Comparison of ENCODE assay signal across 23 cellular contexts in the genomic region with DNA sequence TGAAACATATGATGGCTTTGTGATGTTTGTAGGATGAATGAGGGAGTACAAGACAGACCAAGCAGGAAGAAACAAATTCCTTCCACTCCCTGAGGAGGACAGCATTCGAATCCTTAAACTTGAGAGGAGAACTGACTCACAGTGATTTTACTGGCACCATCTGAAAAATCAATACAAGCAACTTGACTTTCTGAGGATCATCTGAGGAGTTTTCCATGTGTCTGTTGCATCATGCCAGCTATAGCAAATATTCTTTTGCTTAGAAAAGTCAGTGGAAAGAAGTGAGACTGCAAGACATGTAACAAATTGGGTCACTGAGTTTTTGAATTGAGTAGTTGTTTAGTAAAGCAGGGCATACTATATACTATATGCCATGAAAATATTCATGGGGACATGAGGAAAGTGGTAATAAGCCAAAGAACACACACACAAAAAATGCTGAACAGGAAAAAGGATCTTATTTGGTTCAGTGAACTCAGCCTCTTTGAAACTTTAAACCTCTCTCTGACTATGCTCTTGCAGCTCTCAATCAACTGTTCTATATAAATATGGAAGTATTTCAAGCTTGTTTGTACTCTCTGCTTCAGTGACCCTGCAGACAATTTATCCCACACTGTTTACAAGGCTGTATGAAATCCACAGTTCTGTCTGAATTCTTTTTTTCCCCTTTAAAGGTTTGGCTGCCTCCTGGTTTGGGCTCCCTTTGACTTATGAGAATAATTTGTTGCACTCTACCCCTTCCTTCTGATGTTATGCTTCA. TPM values are rescaled to one million over a fixed set of nuclear protein-coding genes. Genes with fewer than 3 reads are reported as not detected.
DNase-seq lines count a peak whose midpoint lies in the region; ATAC-seq and TF ChIP-seq lines count a peak whose summit lies in the region.
"Had no signal": no experiment of that assay in that cellular context is flagged by ENCODE, and none has a peak within 500 bp of the region (broad histone marks: within the 10 kb centered on the region; RNA-seq: fewer than 3 reads in every experiment).

No MANE protein-coding gene starts in this region.

- H3K27ac Mint-ChIP-seq in nephron (peak overlapping the region; percentile 83 to 87 (median 84)), immature natural killer cell (no peak overlapping the region)
- H3K27ac Mint-ChIP-seq: CD4-positive, CD25-positive, alpha-beta regulatory T cell had no signal

- H3K27me3 Mint-ChIP-seq in nephron (ENCODE audit: low read depth) (no peaks in the 10 kb centered on the region), immature natural killer cell (ENCODE audit: low read depth in 3 of 3) (peaks cover 0 to 3% (median 0%) of the 10 kb centered on the region in 3 donors)

- ATAC-seq in lower lobe of right lung, result no peak
- ATAC-seq: Panc1 had no signal

- H3K4me3 Mint-ChIP-seq in nephron, result no peak overlapping the region
- H3K4me3 Mint-ChIP-seq in immature natural killer cell, result no peak overlapping the region
- H3K4me3 Mint-ChIP-seq: CD4-positive, CD25-positive, alpha-beta regulatory T cell had no signal

- POLR2A ChIA-PET in A673 (lab: Charles Lee; ENCODE audit: low non-redundant PET), result no interaction called here

- intact Hi-C loops in A673 (cut with micrococcal nuclease; ENCODE audit: unreplicated experiment) (no loop called here), lower lobe of right lung (cut with DNase I) (no loop called here)

- H3K36me3 Mint-ChIP-seq in nephron (ENCODE audit: low read depth), result no peaks in the 10 kb centered on the region
- H3K36me3 Mint-ChIP-seq in immature natural killer cell, result no peaks in the 10 kb centered on the region
- H3K36me3 Mint-ChIP-seq: CD4-positive, CD25-positive, alpha-beta regulatory T cell had no signal

- H3K4me1 ChIP-seq in A673 (ENCODE audit: insufficient read depth, low read length, poor library complexity, severe bottlenecking), result peaks cover 38% of the 10 kb centered on the region
- H3K4me1 ChIP-seq in lower lobe of right lung, result no peaks in the 10 kb centered on the region
- H3K4me1 ChIP-seq: Caco-2 had no signal

- H3K9me3 Mint-ChIP-seq in nephron (no peaks in the 10 kb centered on the region), immature natural killer cell (peaks cover 0 to 4% (median 0%) of the 10 kb centered on the region in 6 donors)

- H3K27me3 ChIP-seq in A673 (replicated peaks; ENCODE audit: insufficient read depth, low read depth, low read length, poor library complexity) (no peaks in the 10 kb centered on the region), lower lobe of right lung (ENCODE audit: low read depth) (no peaks in the 10 kb centered on the region)

- H3K4me1 Mint-ChIP-seq in nephron (peaks cover 49% of the 10 kb centered on the region), immature natural killer cell (no peaks in the 10 kb centered on the region)
- H3K4me1 Mint-ChIP-seq: CD4-positive, CD25-positive, alpha-beta regulatory T cell had no signal

- DNase-seq in A673 (ENCODE audit: low spot score) (peak; percentile 45), DMS79 (lab: John Stamatoyannopoulos, UW) (peak; percentile 26), astrocyte of the hippocampus (ENCODE audit: low read depth, low spot score) (peak; percentile 44), lower lobe of right lung (no peak), caudate nucleus (lab: John Stamatoyannopoulos, UW) (no peak), immature natural killer cell (no peak)
- no peak for DNase-seq in activated CD4-positive, CD25-positive, alpha-beta regulatory T cell treated with anti-CD3 and anti-CD28 coated beads, Interleukin-2, amount 50 U/mL, for 72 hours
- DNase-seq: Caco-2; CD4-positive, CD25-positive, alpha-beta regulatory T cell; GM23248; HCEC 1CT; IMR-90; NCI-H1105 treated with DMSO at 0.1 percent for 48 hours; NCI-H1694 treated with DMSO at 0.1 percent for 48 hours; NCI-H2171; NCI-H446; NCI-H748 treated with DMSO at 0.1 percent for 48 hours had no signal

- CTCF ChIA-PET in A673 (lab: Charles Lee), result no interaction called here

- no peak for TF ChIP-seq CTCF in A673 (conservative IDR thresholded peaks at IDR 0.05; ENCODE audit: low read depth, low read length)
- TF ChIP-seq CTCF in nephron (IDR thresholded peaks at IDR 0.05; ENCODE audit: unreplicated experiment in 3 of 3), result no peak
- no peak for TF ChIP-seq CTCF in lower lobe of right lung (IDR thresholded peaks at IDR 0.05)

- no peaks in the 10 kb centered on the region for H3K9me3 ChIP-seq in A673 (ENCODE audit: low read depth, low read length, poor library complexity, severe bottlenecking)
- H3K9me3 ChIP-seq in lower lobe of right lung, result no peaks in the 10 kb centered on the region
- H3K9me3 ChIP-seq: Caco-2 had no signal

- H3K27ac ChIP-seq in A673 (ENCODE audit: low read depth, low read length, poor library complexity, severe bottlenecking) (peak overlapping the region; percentile 71), lower lobe of right lung (no peak overlapping the region), caudate nucleus (ENCODE audit: low read depth, low read length) (no peak overlapping the region)
- H3K27ac ChIP-seq: GM23248 had no signal

- no peak overlapping the region for H3K4me3 ChIP-seq in A673 (ENCODE audit: low read depth, low read length, poor library complexity, severe bottlenecking)
- no peak overlapping the region for H3K4me3 ChIP-seq in lower lobe of right lung
- H3K4me3 ChIP-seq: GM23248 had no signal

- BruUV-seq in A673 (replicated peaks; lab: Mats Ljungman, UMichigan), result no TSS peak

- H3K36me3 ChIP-seq in A673 (ENCODE audit: insufficient read depth, low read length, poor library complexity, severe bottlenecking) (no peaks in the 10 kb centered on the region), lower lobe of right lung (no peaks in the 10 kb centered on the region)

RNA-seq across cellular contexts. Expression of gene SERTM1, which starts 35.5 kb away (rescaled TPM):
- total RNA-seq in A673 (2021) (42.9 and 53.5 TPM in 2 replicates), lower lobe of right lung (5.0 TPM)
- not detected for polyA plus RNA-seq in immature natural killer cell
- total RNA-seq: Caco-2; CD4-positive, CD25-positive, alpha-beta regulatory T cell; G401; GM23248; HT-29; IMR-90; LHCN-M2; SK-MEL-5 had no signal
- polyA plus RNA-seq: CD4-positive, CD25-positive, alpha-beta regulatory T cell; GM23248; IMR-90 had no signal

Comparison
In these comparisons a context has a peak if more than half of its experiments do, and no peak if none do; other contexts are left out.
1. DNase-seq: peak in A673 (single experiment), DMS79 (single experiment) and astrocyte of the hippocampus (single experiment); none in activated CD4-positive, CD25-positive, alpha-beta regulatory T cell treated with anti-CD3 and anti-CD28 coated beads, Interleukin-2, amount 50 U/mL, for 72 hours (single experiment), lower lobe of right lung (single experiment), caudate nucleus (0 of 61) and immature natural killer cell (0 of 3).
2. H3K27ac Mint-ChIP-seq: peak in nephron (3 of 3); none in immature natural killer cell (0 of 6).